In the genomic region with DNA sequence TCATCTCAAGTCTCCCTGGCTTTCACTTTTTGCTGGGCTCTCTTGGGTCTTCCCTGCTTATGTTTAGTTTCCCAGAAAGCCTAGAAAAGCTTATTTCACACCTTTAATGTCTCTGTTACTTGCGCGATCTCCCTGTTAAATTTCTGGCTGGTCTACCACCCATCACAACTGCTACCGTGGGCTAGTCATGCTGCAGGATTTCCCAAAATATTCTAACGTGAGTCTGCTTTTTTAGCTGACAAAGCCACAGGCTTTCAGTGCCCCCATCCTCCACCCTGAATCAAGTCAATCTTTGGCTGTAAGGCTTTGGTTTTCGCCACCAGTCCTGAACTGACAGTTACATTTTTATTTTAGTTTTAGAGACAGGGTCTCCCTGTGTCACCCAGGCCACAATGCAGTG, we compare ENCODE assay signal across 32 cellular contexts.
"Had no signal": no experiment of that assay in that cellular context is flagged by ENCODE, and none has a peak within 500 bp of the region (broad histone marks: within the 10 kb centered on the region; RNA-seq: fewer than 3 reads in every experiment).

No MANE protein-coding gene starts in this region.

- H3K9me3 Mint-ChIP-seq: neural progenitor cell had no signal

- H3K4me1 ChIP-seq: adrenal gland, body of pancreas, parathyroid adenoma, sigmoid colon, thyroid gland had no signal

- H3K9me3 ChIP-seq: adrenal gland, body of pancreas, psoas muscle, sigmoid colon, stomach, thyroid gland had no signal

- H3K27ac Mint-ChIP-seq: activated CD4-positive, alpha-beta memory T cell treated with anti-CD3 and anti-CD28 coated beads for 36 hours; activated CD4-positive, alpha-beta T cell treated with anti-CD3 and anti-CD28 coated beads, Interleukin-2, amount 10 ng/mL, durations not matched to agents 24 days and 14 days; activated naive CD4-positive, alpha-beta T cell treated with anti-CD3 and anti-CD28 coated beads for 36 hours; activated naive CD8-positive, alpha-beta T cell treated with anti-CD3 and anti-CD28 coated beads for 36 hours; naive thymus-derived CD4-positive, alpha-beta T cell; neural progenitor cell; stimulated activated effector memory CD8-positive, alpha-beta T cell treated with anti-CD3 and anti-CD28 coated beads, Interleukin-12 subunit alpha, Interleukin-12 subunit beta, amount 100 ng/mL, for 72 hours had no signal

- H3K4me3 Mint-ChIP-seq: activated CD4-positive, alpha-beta memory T cell treated with anti-CD3 and anti-CD28 coated beads for 36 hours; activated CD4-positive, alpha-beta T cell treated with anti-CD3 and anti-CD28 coated beads, Interleukin-2, amount 10 ng/mL, durations not matched to agents 24 days and 14 days; activated naive CD4-positive, alpha-beta T cell treated with anti-CD3 and anti-CD28 coated beads for 36 hours; activated naive CD8-positive, alpha-beta T cell treated with anti-CD3 and anti-CD28 coated beads for 36 hours; activated T-helper 1 cell treated with anti-CD3 and anti-CD28 coated beads, Interleukin-12 subunit alpha, Interleukin-12 subunit beta, Interleukin-2, Interleukin-4 antibody, amounts not matched to agents 30 ng/mL and 10 ng/mL and 1 ng/mL, durations not matched to agents 14 hours and 24 hours and 36 hours; naive thymus-derived CD4-positive, alpha-beta T cell; neural progenitor cell; stimulated activated effector memory CD8-positive, alpha-beta T cell treated with anti-CD3 and anti-CD28 coated beads, Interleukin-12 subunit alpha, Interleukin-12 subunit beta, amount 100 ng/mL, for 72 hours had no signal

- H3K27me3 ChIP-seq: adrenal gland, body of pancreas, dorsolateral prefrontal cortex, neural progenitor cell, sigmoid colon, stomach, thyroid gland had no signal

- H3K36me3 ChIP-seq: adrenal gland, neural progenitor cell, thyroid gland had no signal

- DNase-seq: activated CD4-positive, alpha-beta memory T cell treated with anti-CD3 and anti-CD28 coated beads for 36 hours; activated CD4-positive, alpha-beta T cell treated with anti-CD3 and anti-CD28 coated beads, Interleukin-2, amount 10 ng/mL, durations not matched to agents 24 days and 14 days; activated CD4-positive, CD25-positive, alpha-beta regulatory T cell treated with anti-CD3 and anti-CD28 coated beads, Interleukin-2, amount 50 U/mL, for 72 hours; activated effector memory CD4-positive, alpha-beta T cell treated with anti-CD3 and anti-CD28 coated beads, Interleukin-2, amount 50 U/mL, for 16 hours; activated naive CD4-positive, alpha-beta T cell treated with anti-CD3 and anti-CD28 coated beads for 36 hours; activated naive CD8-positive, alpha-beta T cell treated with anti-CD3 and anti-CD28 coated beads for 36 hours; activated T-cell treated with anti-CD3 and anti-CD28 coated beads for 4 hours; adrenal gland; aorta; body of pancreas; effector memory CD4-positive, alpha-beta T cell; erythroblast; head of caudate nucleus; hippocampal formation; kidney; midbrain; naive thymus-derived CD4-positive, alpha-beta T cell; occipital lobe; psoas muscle; sigmoid colon; small intestine; stimulated activated CD4-positive, alpha-beta T cell treated with anti-CD3 and anti-CD28 coated beads, Interleukin-4, amount 100 ng/mL, for 24 hours; stomach; SW 1271; T-helper 2 cell; thyroid gland had no signal

- H3K79me2 ChIP-seq: parathyroid adenoma had no signal

- H3K36me3 Mint-ChIP-seq: neural progenitor cell; stimulated activated effector memory CD8-positive, alpha-beta T cell treated with anti-CD3 and anti-CD28 coated beads, Interleukin-12 subunit alpha, Interleukin-12 subunit beta, amount 100 ng/mL, for 72 hours had no signal

- H3K27me3 Mint-ChIP-seq: activated CD4-positive, alpha-beta memory T cell treated with anti-CD3 and anti-CD28 coated beads for 36 hours; activated CD4-positive, alpha-beta T cell treated with anti-CD3 and anti-CD28 coated beads, Interleukin-2, amount 10 ng/mL, durations not matched to agents 24 days and 14 days; activated naive CD8-positive, alpha-beta T cell treated with anti-CD3 and anti-CD28 coated beads for 36 hours; naive thymus-derived CD4-positive, alpha-beta T cell had no signal

- H2AFZ ChIP-seq: neural progenitor cell, parathyroid adenoma had no signal

- H3K4me2 ChIP-seq: neural progenitor cell had no signal

- H3K9ac ChIP-seq: neural progenitor cell, parathyroid adenoma had no signal

- FAIRE-seq: kidney had no signal

- H3K4me3 ChIP-seq: adrenal gland, body of pancreas, coronary artery, dorsolateral prefrontal cortex, neural progenitor cell, psoas muscle, sigmoid colon, stomach, thyroid gland had no signal

- ATAC-seq: body of pancreas; naive thymus-derived CD4-positive, alpha-beta T cell; psoas muscle; stimulated activated effector memory CD8-positive, alpha-beta T cell treated with anti-CD3 and anti-CD28 coated beads, Interleukin-12 subunit alpha, Interleukin-12 subunit beta, amount 100 ng/mL, for 72 hours had no signal

- H3K27ac ChIP-seq: adrenal gland, body of pancreas, coronary artery, dorsolateral prefrontal cortex, neural progenitor cell, parathyroid adenoma, psoas muscle, sigmoid colon, stomach, thyroid gland had no signal
